Comparison of ENCODE assay signal across 23 cellular contexts in genomic region chr7:45588466-45588865, GRCh38.
"Had no signal": no experiment of that assay in that cellular context is flagged by ENCODE, and none has a peak within 500 bp of the region (broad histone marks: within the 10 kb centered on the region; RNA-seq: fewer than 3 reads in every experiment).

No MANE protein-coding gene starts in this region.

- H3K4me1 ChIP-seq: esophagus muscularis mucosa, foreskin keratinocyte, gastroesophageal sphincter, left lung, pancreas, transverse colon, upper lobe of right lung, uterus had no signal

- H3K36me3 ChIP-seq: esophagus muscularis mucosa, gastroesophageal sphincter, heart right ventricle, left lung, neutrophil, pancreas, transverse colon, upper lobe of right lung, uterus had no signal

- H3K27ac ChIP-seq: esophagus muscularis mucosa, foreskin keratinocyte, gastroesophageal sphincter, heart right ventricle, left lung, neutrophil, pancreas, skin epidermis, transverse colon, upper lobe of right lung, uterus had no signal

- FAIRE-seq: islet of Langerhans, pancreas had no signal

- H3K4me3 ChIP-seq: esophagus muscularis mucosa, gastroesophageal sphincter, heart right ventricle, left lung, pancreas, skin epidermis, transverse colon, upper lobe of right lung, uterus had no signal

- DNase-seq: cerebellar nuclear complex; cortex of kidney; effector memory CD8-positive, alpha-beta T cell; foreskin keratinocyte; heart right ventricle; hippocampal formation; left cardiac atrium; mesenchymal stem cell; midbrain; naive thymus-derived CD4-positive, alpha-beta T cell; stimulated activated CD4-positive, alpha-beta T cell treated with anti-CD3 and anti-CD28 coated beads, Interleukin-15, amount 100 ng/mL, for 24 hours; stimulated activated CD4-positive, alpha-beta T cell treated with anti-CD3 and anti-CD28 coated beads, Interleukin-2, amount 100 ng/mL, for 48 hours; stimulated activated naive B cell treated with anti-CD40 and anti-IgM and Interleukin-4, amounts not matched to agents 10 μg/mL and 1 μg/mL and 100 μg/mL, for 72 hours; transverse colon; upper lobe of right lung; uterus had no signal

- ATAC-seq: effector memory CD8-positive, alpha-beta T cell; foreskin keratinocyte; heart right ventricle; left cardiac atrium; left lung; naive thymus-derived CD4-positive, alpha-beta T cell; pancreas; stimulated activated naive B cell treated with anti-CD40 and anti-IgM and Interleukin-4, amounts not matched to agents 10 μg/mL and 1 μg/mL and 100 μg/mL, for 72 hours; upper lobe of right lung had no signal

- H3K9me3 ChIP-seq: esophagus muscularis mucosa, gastroesophageal sphincter, heart right ventricle, left lung, neutrophil, pancreas, transverse colon, upper lobe of right lung, uterus had no signal

- H3K27me3 ChIP-seq: esophagus muscularis mucosa, foreskin keratinocyte, gastroesophageal sphincter, heart right ventricle, left lung, neutrophil, pancreas, transverse colon, upper lobe of right lung, uterus had no signal
